Comparison of ENCODE assay signal across 8 cellular contexts in the genomic region with DNA sequence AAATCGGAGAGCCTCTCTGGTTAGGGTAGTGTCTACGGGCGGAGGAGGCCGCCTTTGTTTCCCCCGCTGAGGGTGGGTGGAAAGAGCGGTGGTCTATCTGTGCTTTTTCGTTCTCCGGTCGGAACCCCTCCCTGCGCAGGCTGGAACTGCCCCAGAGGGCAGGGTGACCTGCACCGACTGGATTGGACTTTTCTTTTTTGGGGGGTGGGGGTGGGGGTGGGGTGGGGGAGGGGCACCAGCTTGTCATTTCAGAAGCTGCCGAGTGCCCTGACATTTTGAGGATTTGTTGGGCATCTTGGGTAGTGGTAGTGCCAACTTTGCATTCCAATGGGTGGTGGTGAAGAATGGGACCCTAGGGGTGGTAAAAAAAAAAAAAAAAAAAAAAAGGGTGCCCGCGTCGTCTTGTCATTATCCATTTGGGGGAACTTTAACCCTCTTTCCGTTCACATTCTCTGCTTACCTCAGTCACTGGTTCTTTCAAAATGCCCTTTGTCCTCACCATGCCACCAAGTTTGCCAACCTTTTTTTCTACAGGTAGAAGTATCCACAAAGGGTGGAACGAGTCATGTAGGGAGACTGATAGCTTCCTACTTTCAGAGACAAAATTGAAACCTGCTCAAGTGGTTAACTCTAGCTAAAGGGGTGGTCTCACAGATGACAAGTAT. TPM values are rescaled to one million over a fixed set of nuclear protein-coding genes. Genes with fewer than 3 reads are reported as not detected.
DNase-seq lines count a peak whose midpoint lies in the region; ATAC-seq and TF ChIP-seq lines count a peak whose summit lies in the region.

No MANE protein-coding gene starts in this region.

- peaks cover 32% of the 10 kb centered on the region for H3K4me1 ChIP-seq in RWPE2 (ENCODE audit: insufficient read depth, poor library complexity, severe bottlenecking)

- peak overlapping the region; percentile 83 for H3K4me3 ChIP-seq in RWPE2 (ENCODE audit: severe bottlenecking)
- H3K4me3 ChIP-seq in epithelial cell of proximal tubule (ENCODE audit: low read depth, low read length): peak overlapping the region; percentile 88

- peak overlapping the region; percentile 89 for H3K27ac ChIP-seq in RWPE2 (ENCODE audit: poor library complexity, severe bottlenecking)

- peaks cover 56% of the 10 kb centered on the region for H3K4me1 Mint-ChIP-seq in activated T-cell treated with anti-CD3 and anti-CD28 coated beads, Interleukin-2, amount 50 U/mL, for 24 hours (ENCODE audit: low read depth)
- peaks cover 52 to 60% of the 10 kb centered on the region in 2 donors for H3K4me1 Mint-ChIP-seq in natural killer cell

- ATAC-seq in RWPE2 (ENCODE audit: low read depth) (no peak; the same call in 2 of the 3 replicates), natural killer cell (no peak), GM21526 (IDR thresholded peaks at IDR 0.05; ENCODE audit: low FRiP score, unreplicated experiment) (no peak), GM21515 (IDR thresholded peaks at IDR 0.05; ENCODE audit: unreplicated experiment) (no peak)

- H3K9me3 Mint-ChIP-seq in activated T-cell treated with anti-CD3 and anti-CD28 coated beads, Interleukin-2, amount 50 U/mL, for 24 hours: no peaks in the 10 kb centered on the region
- no peaks in the 10 kb centered on the region for H3K9me3 Mint-ChIP-seq in natural killer cell

- H3K27ac Mint-ChIP-seq in activated T-cell treated with anti-CD3 and anti-CD28 coated beads, Interleukin-2, amount 50 U/mL, for 24 hours: peak overlapping the region; percentile 97
- H3K27ac Mint-ChIP-seq in natural killer cell: peak overlapping the region; percentile 77 to 90

- H3K27me3 ChIP-seq in RWPE2 (ENCODE audit: insufficient read depth, poor library complexity, severe bottlenecking): no peaks in the 10 kb centered on the region

- peak overlapping the region; percentile 88 for H3K4me3 Mint-ChIP-seq in activated T-cell treated with anti-CD3 and anti-CD28 coated beads, Interleukin-2, amount 50 U/mL, for 24 hours
- H3K4me3 Mint-ChIP-seq in natural killer cell: peak overlapping the region; percentile 93

- peaks cover under 1% of the 10 kb centered on the region for H3K36me3 ChIP-seq in RWPE2 (ENCODE audit: low read depth)

- intact Hi-C loops in natural killer cell (cut with micrococcal nuclease): loop anchor here (5.0 kb wide), 2 partner anchors 104 to 559 kb away; a partner anchor contains a TSS

- H3K9me3 ChIP-seq in RWPE2 (ENCODE audit: severe bottlenecking): no peaks in the 10 kb centered on the region

- TF ChIP-seq CTCF in RWPE2 (IDR thresholded peaks at IDR 0.05; ENCODE audit: poor library complexity, severe bottlenecking): no peak
- TF ChIP-seq CTCF in epithelial cell of proximal tubule (conservative IDR thresholded peaks at IDR 0.05; ENCODE audit: low read depth, low read length): no peak
- TF ChIP-seq CTCF in natural killer cell (IDR thresholded peaks at IDR 0.05): no peak

- no peak for DNase-seq in activated T-cell treated with anti-CD3 and anti-CD28 coated beads, Interleukin-2, amount 50 U/mL, for 24 hours
- DNase-seq in activated T-cell treated with anti-CD3 and anti-CD28 coated beads for 4 hours: no peak
- no peak for DNase-seq in RWPE2 (ENCODE audit: low spot score)
- no peak for DNase-seq in epithelial cell of proximal tubule (ENCODE audit: low read depth)
- no peak for DNase-seq in natural killer cell
- no peak for DNase-seq in SHP77 (lab: John Stamatoyannopoulos, UW)

- no peaks in the 10 kb centered on the region for H3K27me3 Mint-ChIP-seq in activated T-cell treated with anti-CD3 and anti-CD28 coated beads, Interleukin-2, amount 50 U/mL, for 24 hours
- H3K27me3 Mint-ChIP-seq in natural killer cell (ENCODE audit: low read depth in 2 of 2): no peaks in the 10 kb centered on the region

- H3K36me3 Mint-ChIP-seq in activated T-cell treated with anti-CD3 and anti-CD28 coated beads, Interleukin-2, amount 50 U/mL, for 24 hours (ENCODE audit: low read depth): peaks cover 21% of the 10 kb centered on the region
- no peaks in the 10 kb centered on the region for H3K36me3 Mint-ChIP-seq in natural killer cell

RNA-seq across cellular contexts. Expression of a gene that starts 1.3 kb away (rescaled TPM):
- 21.2 and 27.4 TPM in 2 replicates for total RNA-seq in epithelial cell of proximal tubule
- 10 to 100 TPM; 31.2 to 36.0 (median 31.9) TPM for total RNA-seq in natural killer cell

RNA-seq across cellular contexts. Expression of a gene that starts 22.9 kb away (rescaled TPM):
- total RNA-seq in epithelial cell of proximal tubule (2.7 and 5.7 TPM in 2 replicates), natural killer cell (1 to 10 TPM in 1 of 3 donors, not detected in 2; 3.4 TPM)
